ENCODE assay signal across 8 cellular contexts in genomic region chr4:186724861-186725419, GRCh38. TPM values are rescaled to one million over a fixed set of nuclear protein-coding genes. Genes with fewer than 3 reads are reported as not detected.
DNase-seq lines count a peak whose midpoint lies in the region; ATAC-seq and FAIRE-seq lines count a peak whose summit lies in the region.

No MANE protein-coding gene starts in this region.

- no peak for FAIRE-seq in HTR-8/SVneo (lab: Jason Lieb, UNC)

- no peak for ATAC-seq in stimulated activated naive B cell treated with anti-CD40 and anti-IgM and Interleukin-4, amounts not matched to agents 10 μg/mL and 1 μg/mL and 100 μg/mL, for 72 hours (replicated peaks)
- ATAC-seq in HG02759 (IDR thresholded peaks at IDR 0.05; ENCODE audit: unreplicated experiment): no peak

- H3K4me1 Mint-ChIP-seq in stimulated activated naive B cell treated with anti-CD40 and anti-IgM and Interleukin-4, amounts not matched to agents 10 μg/mL and 1 μg/mL and 100 μg/mL, for 72 hours: peaks cover 2 to 18% of the 10 kb centered on the region in 2 donors

- peaks cover 40 to 78% of the 10 kb centered on the region in 2 donors for H3K27me3 Mint-ChIP-seq in stimulated activated naive B cell treated with anti-CD40 and anti-IgM and Interleukin-4, amounts not matched to agents 10 μg/mL and 1 μg/mL and 100 μg/mL, for 72 hours

- H3K27ac ChIP-seq in SK-N-MC: no peak overlapping the region

- H3K9me3 ChIP-seq in SK-N-MC (ENCODE audit: low read depth, low read length): 0 out of 2 replicates have a peak, but pooled peaks cover 4% of the 10 kb centered on the region

- H3K36me3 Mint-ChIP-seq in stimulated activated naive B cell treated with anti-CD40 and anti-IgM and Interleukin-4, amounts not matched to agents 10 μg/mL and 1 μg/mL and 100 μg/mL, for 72 hours: no peaks in the 10 kb centered on the region

- H3K27ac Mint-ChIP-seq in stimulated activated naive B cell treated with anti-CD40 and anti-IgM and Interleukin-4, amounts not matched to agents 10 μg/mL and 1 μg/mL and 100 μg/mL, for 72 hours: peak overlapping the region; percentile 43

- H3K4me3 ChIP-seq in SK-N-MC: peak overlapping the region; percentile 80
- H3K4me3 ChIP-seq in iPS-11a (ENCODE audit: low read depth, low read length): peak overlapping the region; percentile 88

- no peak overlapping the region for H3K9ac ChIP-seq in SK-N-MC (ENCODE audit: insufficient read length)

- peaks cover 0 to 1% of the 10 kb centered on the region in 2 donors for H3K9me3 Mint-ChIP-seq in stimulated activated naive B cell treated with anti-CD40 and anti-IgM and Interleukin-4, amounts not matched to agents 10 μg/mL and 1 μg/mL and 100 μg/mL, for 72 hours

- no peak overlapping the region for H3K4me3 Mint-ChIP-seq in stimulated activated naive B cell treated with anti-CD40 and anti-IgM and Interleukin-4, amounts not matched to agents 10 μg/mL and 1 μg/mL and 100 μg/mL, for 72 hours

- H3K36me3 ChIP-seq in SK-N-MC (ENCODE audit: insufficient read depth, low read length): no peaks in the 10 kb centered on the region

- DNase-seq in NCI-H524 (lab: John Stamatoyannopoulos, UW) (peak; percentile 2 to 26), NCI-H524 treated with DMSO at 0.1 percent for 48 hours (lab: John Stamatoyannopoulos, UW) (no peak), SK-N-MC (ENCODE audit: low read depth, low spot score) (no peak), HTR-8/SVneo (ENCODE audit: insufficient read length, low spot score) (no peak), A172 (ENCODE audit: low spot score) (no peak)
- no peak for DNase-seq in stimulated activated naive B cell treated with anti-CD40 and anti-IgM and Interleukin-4, amounts not matched to agents 10 μg/mL and 1 μg/mL and 100 μg/mL, for 72 hours

RNA-seq across cellular contexts. Expression of gene FAT1, which starts 1.3 kb away (rescaled TPM):
- total RNA-seq in A172 (2014; rRNA removed; shearing (Covaris generic)): 124 and 128 TPM in 2 replicates

Comparison
In these comparisons a context has a peak if more than half of its experiments do, and no peak if none do; other contexts are left out.
1. DNase-seq: peak in NCI-H524 (2 of 2); none in NCI-H524 treated with DMSO at 0.1 percent for 48 hours (single experiment), SK-N-MC (single experiment), stimulated activated naive B cell treated with anti-CD40 and anti-IgM and Interleukin-4, amounts not matched to agents 10 μg/mL and 1 μg/mL and 100 μg/mL, for 72 hours (single experiment), HTR-8/SVneo (single experiment) and A172 (single experiment).